In the genomic region with DNA sequence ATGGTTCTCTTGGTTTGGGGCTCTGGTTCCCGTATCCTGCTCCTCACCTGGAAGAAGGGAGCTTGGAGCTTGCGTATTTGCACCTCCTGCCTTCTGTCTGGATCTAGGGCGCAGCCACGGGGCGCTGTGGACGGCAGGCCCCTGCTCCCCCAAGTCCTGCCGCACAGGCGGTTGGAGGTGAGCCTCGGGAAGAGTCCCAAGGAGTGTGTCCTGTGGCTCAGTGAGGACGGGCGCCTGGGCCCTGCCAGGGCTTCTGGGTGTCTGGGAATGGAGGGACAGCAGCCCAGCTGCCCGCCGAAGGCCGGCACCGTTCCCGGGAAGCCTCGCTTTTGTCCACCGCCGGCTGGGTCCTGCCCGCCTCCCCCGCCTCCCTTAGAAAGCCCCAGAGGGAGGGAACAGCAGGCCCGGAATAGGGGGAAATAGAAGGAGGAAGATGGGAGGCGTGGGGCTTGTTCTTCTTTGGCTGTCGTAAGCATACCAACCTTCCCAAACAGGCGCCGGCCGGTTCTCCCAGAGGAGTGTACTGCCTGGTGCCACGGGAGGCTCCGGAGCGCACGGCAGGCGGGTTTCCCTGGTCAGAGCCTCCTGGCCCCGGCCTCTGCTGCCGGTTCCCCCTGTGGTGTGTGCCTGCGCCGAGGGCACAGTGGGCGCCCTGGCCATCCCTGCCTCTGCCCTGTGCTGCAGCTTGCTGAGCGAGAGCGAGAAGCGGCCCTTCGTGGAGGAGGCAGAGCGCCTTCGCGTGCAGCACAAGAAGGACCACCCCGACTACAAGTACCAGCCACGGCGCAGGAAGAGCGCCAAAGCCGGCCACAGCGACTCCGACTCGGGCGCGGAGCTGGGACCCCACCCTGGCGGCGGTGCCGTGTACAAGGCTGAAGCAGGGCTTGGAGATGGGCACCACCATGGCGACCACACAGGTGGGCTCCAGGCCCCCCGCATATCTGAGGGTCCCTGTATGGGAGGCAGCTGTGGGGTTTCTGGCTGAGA, we compare ENCODE assay signal across 13 cellular contexts. TPM values are rescaled to one million over a fixed set of nuclear protein-coding genes. Genes with fewer than 3 reads are reported as not detected.
A peak's percentile ranks its signal among the peaks of the same experiment; 100 is the strongest.
DNase-seq lines count a peak whose midpoint lies in the region; ATAC-seq, FAIRE-seq and TF ChIP-seq lines count a peak whose summit lies in the region.
"Had no signal": no experiment of that assay in that cellular context is flagged by ENCODE, and none has a peak within 500 bp of the region (broad histone marks: within the 10 kb centered on the region; RNA-seq: fewer than 3 reads in every experiment).

No MANE protein-coding gene starts in this region.

- TF ChIP-seq EP300 in A549 (IDR thresholded peaks at IDR 0.05), result no peak

- no peak for FAIRE-seq in A549 (lab: Jason Lieb, UNC)
- FAIRE-seq: urothelium cell line had no signal

- CTCF ChIA-PET in A549 (lab: Yijun Ruan, JAX), result interaction anchor here (1.0 to 6.7 kb wide), 4 partner anchors 16 to 105 kb away, joined by 3 to 37 read pairs (median 20); no protein-coding TSS in a partner anchor
- CTCF ChIA-PET in Calu3 (lab: Charles Lee), result interaction anchor here (1.0 kb wide), 1 partner anchor 74 kb away, joined by 3 read pairs; no protein-coding TSS in a partner anchor

- H3K9me3 ChIP-seq in A549 (no peaks in the 10 kb centered on the region), mucosa of descending colon (no peaks in the 10 kb centered on the region)

- POLR2A ChIA-PET in A549 (lab: Yijun Ruan, JAX), result interaction anchor here (0.6 kb wide), 1 partner anchor 10 kb away, joined by 4 read pairs; no protein-coding TSS in a partner anchor

- TF ChIP-seq RAD21 in A549 (conservative IDR thresholded peaks at IDR 0.05 in 1 of 2, IDR thresholded peaks at IDR 0.05 in 1 of 2), result no peak

- H3K4me2 ChIP-seq in A549, result no peak overlapping the region

- TF ChIP-seq POLR2A in A549 (IDR thresholded peaks at IDR 0.05; ENCODE audit: low read length), result no peak

- H3K9me3 Mint-ChIP-seq in Calu3 (ENCODE audit: low read depth, unreplicated experiment) (no peaks in the 10 kb centered on the region), natural killer cell (no peaks in the 10 kb centered on the region)

- ATAC-seq in A549 (peak; percentile 12 to 47; a peak in 3 of 6 replicates), natural killer cell (no peak), HG02571 (IDR thresholded peaks at IDR 0.05; ENCODE audit: unreplicated experiment) (no peak), mucosa of descending colon (no peak)
- ATAC-seq: left ventricle myocardium superior had no signal

- peaks cover 11% of the 10 kb centered on the region for H3K4me1 Mint-ChIP-seq in Calu3 (ENCODE audit: low read depth, unreplicated experiment)
- H3K4me1 Mint-ChIP-seq in natural killer cell, result peaks cover 5 to 6% of the 10 kb centered on the region in 2 donors

- H3K27ac Mint-ChIP-seq in Calu3 (ENCODE audit: unreplicated experiment), result no peak overlapping the region
- no peak overlapping the region for H3K27ac Mint-ChIP-seq in natural killer cell

- BruUV-seq in Calu3 (replicated peaks; lab: Mats Ljungman, UMichigan), result no TSS peak

- peaks cover 12% of the 10 kb centered on the region for H3K4me1 ChIP-seq in A549
- H3K4me1 ChIP-seq in mucosa of descending colon (ENCODE audit: low read depth), result peaks cover 4% of the 10 kb centered on the region

- intact Hi-C loops in Calu3 (cut with micrococcal nuclease; ENCODE audit: unreplicated experiment) (no loop called here), natural killer cell (cut with micrococcal nuclease) (no loop called here), mucosa of descending colon (cut with DNase I, micrococcal nuclease) (no loop called here)

- H3K36me3 Mint-ChIP-seq in Calu3 (ENCODE audit: insufficient read depth, unreplicated experiment), result peaks cover 6% of the 10 kb centered on the region
- no peaks in the 10 kb centered on the region for H3K36me3 Mint-ChIP-seq in natural killer cell

- H3K27me3 Mint-ChIP-seq in Calu3 (ENCODE audit: unreplicated experiment), result peaks cover 77% of the 10 kb centered on the region
- peaks cover 7 to 10% of the 10 kb centered on the region in 2 donors for H3K27me3 Mint-ChIP-seq in natural killer cell (ENCODE audit: low read depth in 2 of 2)

- H3K4me3 ChIP-seq in A549 (no peak overlapping the region), mucosa of descending colon (no peak overlapping the region)

- TF ChIP-seq CTCF in A549 (IDR thresholded peaks at IDR 0.05), result no peak
- TF ChIP-seq CTCF in Calu3 (IDR thresholded peaks at IDR 0.05; ENCODE audit: unreplicated experiment), result no peak
- no peak for TF ChIP-seq CTCF in natural killer cell (IDR thresholded peaks at IDR 0.05)
- TF ChIP-seq CTCF in mucosa of descending colon (IDR thresholded peaks at IDR 0.05), result no peak

- peak overlapping the region; percentile 18 for H3K4me3 Mint-ChIP-seq in Calu3 (ENCODE audit: low read depth, unreplicated experiment)
- H3K4me3 Mint-ChIP-seq in natural killer cell, result peak overlapping the region; percentile 63

- no peak overlapping the region for H3K27ac ChIP-seq in A549

- peak in 1 of 2 experiments; percentile 44 for DNase-seq in A549 (ENCODE audit: low read depth in 1 of 2, low spot score in 1 of 2)
- DNase-seq in Calu3, result no peak
- DNase-seq in astrocyte of the hippocampus (ENCODE audit: low read depth, low spot score), result peak; percentile 57
- DNase-seq in natural killer cell, result no peak
- no peak for DNase-seq in SW 1271 (lab: John Stamatoyannopoulos, UW)
- DNase-seq in mucosa of descending colon, result no peak
- DNase-seq in glomerular visceral epithelial cell (ENCODE audit: extremely low spot score), result no peak
- DNase-seq: left ventricle myocardium superior; NCI-H774; stimulated activated CD4-positive, alpha-beta T cell treated with anti-CD3 and anti-CD28 coated beads, Interleukin-4, amount 100 ng/mL, for 4 hours had no signal

- 58% methylated on average over 54 of the region's 59 CpGs for WGBS in A549 (ENCODE audit: missing lambda C conversion rate)

- no peaks in the 10 kb centered on the region for H3K36me3 ChIP-seq in mucosa of descending colon (ENCODE audit: low read depth)

TF ChIP-seq in A549, 52 proteins besides CTCF, POLR2A, EP300 and RAD21 (continues in another document):
- no peak for TF ChIP-seq RFX5 (IDR thresholded peaks at IDR 0.05)
- TF ChIP-seq, protein P1, sequence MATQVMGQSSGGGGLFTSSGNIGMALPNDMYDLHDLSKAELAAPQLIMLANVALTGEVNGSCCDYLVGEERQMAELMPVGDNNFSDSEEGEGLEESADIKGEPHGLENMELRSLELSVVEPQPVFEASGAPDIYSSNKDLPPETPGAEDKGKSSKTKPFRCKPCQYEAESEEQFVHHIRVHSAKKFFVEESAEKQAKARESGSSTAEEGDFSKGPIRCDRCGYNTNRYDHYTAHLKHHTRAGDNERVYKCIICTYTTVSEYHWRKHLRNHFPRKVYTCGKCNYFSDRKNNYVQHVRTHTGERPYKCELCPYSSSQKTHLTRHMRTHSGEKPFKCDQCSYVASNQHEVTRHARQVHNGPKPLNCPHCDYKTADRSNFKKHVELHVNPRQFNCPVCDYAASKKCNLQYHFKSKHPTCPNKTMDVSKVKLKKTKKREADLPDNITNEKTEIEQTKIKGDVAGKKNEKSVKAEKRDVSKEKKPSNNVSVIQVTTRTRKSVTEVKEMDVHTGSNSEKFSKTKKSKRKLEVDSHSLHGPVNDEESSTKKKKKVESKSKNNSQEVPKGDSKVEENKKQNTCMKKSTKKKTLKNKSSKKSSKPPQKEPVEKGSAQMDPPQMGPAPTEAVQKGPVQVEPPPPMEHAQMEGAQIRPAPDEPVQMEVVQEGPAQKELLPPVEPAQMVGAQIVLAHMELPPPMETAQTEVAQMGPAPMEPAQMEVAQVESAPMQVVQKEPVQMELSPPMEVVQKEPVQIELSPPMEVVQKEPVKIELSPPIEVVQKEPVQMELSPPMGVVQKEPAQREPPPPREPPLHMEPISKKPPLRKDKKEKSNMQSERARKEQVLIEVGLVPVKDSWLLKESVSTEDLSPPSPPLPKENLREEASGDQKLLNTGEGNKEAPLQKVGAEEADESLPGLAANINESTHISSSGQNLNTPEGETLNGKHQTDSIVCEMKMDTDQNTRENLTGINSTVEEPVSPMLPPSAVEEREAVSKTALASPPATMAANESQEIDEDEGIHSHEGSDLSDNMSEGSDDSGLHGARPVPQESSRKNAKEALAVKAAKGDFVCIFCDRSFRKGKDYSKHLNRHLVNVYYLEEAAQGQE (IDR thresholded peaks at IDR 0.05), result no peak
- no peak for TF ChIP-seq TP53 (CRISPR knock-in tag; IDR thresholded peaks at IDR 0.05)
- TF ChIP-seq RARB (CRISPR knock-in tag; IDR thresholded peaks at IDR 0.05), result no peak
- TF ChIP-seq FOSB (CRISPR knock-in tag; IDR thresholded peaks at IDR 0.05), result no peak
- TF ChIP-seq RCOR1 (IDR thresholded peaks at IDR 0.05; ENCODE audit: low read depth, low read length), result no peak
- no peak for TF ChIP-seq FOSL2 (IDR thresholded peaks at IDR 0.05)
- no peak for TF ChIP-seq FOSL2 (CRISPR knock-in tag; IDR thresholded peaks at IDR 0.05)
- TF ChIP-seq CHD2 (IDR thresholded peaks at IDR 0.05; ENCODE audit: low read length, partially characterized antibody), result no peak
- no peak for TF ChIP-seq ZFP36 (IDR thresholded peaks at IDR 0.05; ENCODE audit: borderline replicate concordance, partially characterized antibody)
- TF ChIP-seq, protein P2, sequence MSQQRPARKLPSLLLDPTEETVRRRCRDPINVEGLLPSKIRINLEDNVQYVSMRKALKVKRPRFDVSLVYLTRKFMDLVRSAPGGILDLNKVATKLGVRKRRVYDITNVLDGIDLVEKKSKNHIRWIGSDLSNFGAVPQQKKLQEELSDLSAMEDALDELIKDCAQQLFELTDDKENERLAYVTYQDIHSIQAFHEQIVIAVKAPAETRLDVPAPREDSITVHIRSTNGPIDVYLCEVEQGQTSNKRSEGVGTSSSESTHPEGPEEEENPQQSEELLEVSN (IDR thresholded peaks at IDR 0.05; ENCODE audit: borderline replicate concordance, low read depth), result no peak
- no peak for TF ChIP-seq ZNF302 (CRISPR knock-in tag; IDR thresholded peaks at IDR 0.05)

RNA-seq across cellular contexts. Expression of a gene that starts 1.8 kb away (rescaled TPM):
- polyA plus RNA-seq in A549 (2011; rRNA removed) (0.06 and 0.07 TPM in 2 replicates), A549 (2017; fragmentation: RNase III; extraction: RNeasy Plus Mini Kit Qiagen cat#74134 plus additional on column Dnase treatment) (0.12 to 0.22 TPM (median 0.14 TPM) in 3 replicates)
- 0.15 and 0.26 TPM in 2 replicates for polyA plus RNA-seq in A549 (2012; cell fraction: cytosol; rRNA removed)
- 0.31 and 0.41 TPM in 2 replicates for polyA plus RNA-seq in A549 (2012; cell fraction: nucleus; rRNA removed)
- not detected in 2 replicates for polyA minus RNA-seq in A549 (2011; rRNA and poly(A)+ RNA removed)
- total RNA-seq in Calu3 (2022) (0.92 and 1.2 TPM in 2 replicates), natural killer cell (not detected), mucosa of descending colon (1 to 10 TPM in 1 of 3 donors, under 1 TPM in 2; 0.67 to 3.1 (median 0.75) TPM)
- total RNA-seq: fibroblast of lung had no signal

RNA-seq across cellular contexts. Expression of a gene that starts 12.6 kb away (rescaled TPM):
- polyA plus RNA-seq in A549 (2011; rRNA removed) (10.9 and 16.0 TPM in 2 replicates), A549 (2017; fragmentation: RNase III; extraction: RNeasy Plus Mini Kit Qiagen cat#74134 plus additional on column Dnase treatment) (8.5 to 10.6 TPM (median 8.8 TPM) in 3 replicates)
- 4.1 and 7.4 TPM in 2 replicates for polyA plus RNA-seq in A549 (2012; cell fraction: cytosol; rRNA removed)
- polyA plus RNA-seq in A549 (2012; cell fraction: nucleus; rRNA removed), result 25.0 and 30.2 TPM in 2 replicates
- 33.5 and 56.4 TPM in 2 replicates for polyA minus RNA-seq in A549 (2011; rRNA and poly(A)+ RNA removed)
- total RNA-seq in Calu3 (2022) (31.9 and 34.6 TPM in 2 replicates), natural killer cell (10 to 100 TPM; 28.2 to 42.2 (median 41.2) TPM), mucosa of descending colon (10 to 100 TPM; 16.4 to 26.5 (median 25.1) TPM)

Comparison
In these comparisons a context has a peak if more than half of its experiments do, and no peak if none do; other contexts are left out.
1. ATAC-seq: peak in A549 (2 of 2); none in natural killer cell (0 of 3), HG02571 (single experiment) and mucosa of descending colon (single experiment).